8 cellular contexts compared by ENCODE assay signal in the genomic region with DNA sequence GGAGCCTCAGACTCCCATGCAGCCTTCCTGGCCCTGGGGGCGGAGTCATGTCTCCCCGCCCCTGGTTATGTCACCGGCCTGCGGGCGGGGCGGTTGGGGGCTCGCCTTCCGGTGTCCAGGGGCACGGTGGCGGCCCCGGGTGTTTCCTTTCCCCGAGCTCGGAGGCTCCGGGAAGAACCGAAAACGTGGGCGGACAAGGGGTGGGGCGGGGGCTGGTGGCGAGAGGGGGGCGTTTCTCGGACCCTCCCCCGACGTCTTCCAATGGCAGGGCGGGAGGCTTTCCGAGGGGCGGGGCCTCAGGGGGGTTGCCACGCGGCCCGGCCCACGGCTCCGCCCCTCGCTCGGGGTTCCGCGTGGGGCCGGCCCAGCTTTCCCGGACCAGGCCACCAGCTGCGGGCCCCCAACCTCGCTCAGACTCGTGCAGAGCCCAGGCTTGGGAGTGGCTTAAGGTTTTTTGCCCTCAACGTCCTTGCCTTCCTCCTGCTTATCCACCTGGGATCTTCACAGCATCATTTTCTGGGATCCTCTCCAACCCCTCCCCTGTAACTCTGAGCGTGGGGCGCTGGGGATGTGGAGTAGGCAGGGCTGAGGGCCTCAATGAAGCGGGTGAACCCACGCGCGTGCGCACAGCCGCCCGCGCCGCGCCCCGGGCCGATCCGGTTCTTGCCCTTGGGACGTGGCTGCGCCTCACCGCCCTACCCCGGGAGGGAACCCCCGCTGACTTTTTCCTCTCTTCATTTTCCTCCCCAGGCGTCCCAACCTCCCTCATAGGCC. TPM values are rescaled to one million over a fixed set of nuclear protein-coding genes. Genes with fewer than 3 reads are reported as not detected.
A peak's percentile ranks its signal among the peaks of the same experiment; 100 is the strongest.
DNase-seq lines count a peak whose midpoint lies in the region; ATAC-seq and TF ChIP-seq lines count a peak whose summit lies in the region.

No MANE protein-coding gene starts in this region.

- H4K8ac ChIP-seq in trophoblast cell (ENCODE audit: low read depth, low read length) = peak overlapping the region; percentile 72

- no peak overlapping the region for H4K91ac ChIP-seq in trophoblast cell (ENCODE audit: low read depth, low read length)

- H3K4ac ChIP-seq in trophoblast cell (ENCODE audit: low read depth, low read length) = no peak overlapping the region

- no CpG with 5 or more reads among the region's 62 CpGs for WGBS in trophoblast cell (ENCODE audit: extremely low coverage, insufficient coverage, insufficient read length)

- peaks cover 71% of the 10 kb centered on the region for H3K27me3 ChIP-seq in CD4-positive, alpha-beta T cell (ENCODE audit: control insufficient read depth, insufficient read depth, low read length)
- peaks cover 51% of the 10 kb centered on the region for H3K27me3 ChIP-seq in cardiac muscle cell
- H3K27me3 ChIP-seq in trophoblast cell (ENCODE audit: insufficient read depth, low read length) = peaks cover 45% of the 10 kb centered on the region

- no peak overlapping the region for H3K27ac ChIP-seq in CD4-positive, alpha-beta T cell (ENCODE audit: low read depth, low read length)
- H3K27ac ChIP-seq in cardiac muscle cell = peak overlapping the region; percentile 4
- no peak overlapping the region for H3K27ac ChIP-seq in trophoblast cell (ENCODE audit: low read depth, low read length)

- no peaks in the 10 kb centered on the region for H3K36me3 Mint-ChIP-seq in CD4-positive, alpha-beta T cell (ENCODE audit: low read depth)
- H3K36me3 Mint-ChIP-seq in activated T-helper 17 cell treated with anti-CD3 and anti-CD28 coated beads, Interleukin-2, amount 50 U/mL, for 72 hours (ENCODE audit: low read depth) = peaks cover 41% of the 10 kb centered on the region

- peak overlapping the region; percentile 69 for H3K4me3 Mint-ChIP-seq in CD4-positive, alpha-beta T cell
- peak overlapping the region; percentile 85 for H3K4me3 Mint-ChIP-seq in activated T-helper 17 cell treated with anti-CD3 and anti-CD28 coated beads, Interleukin-2, amount 50 U/mL, for 72 hours

- no peak overlapping the region for H3K9ac ChIP-seq in trophoblast cell (ENCODE audit: low read length)

- H4K12ac ChIP-seq in trophoblast cell (ENCODE audit: low read depth, low read length) = peak overlapping the region; percentile 2

- no peak overlapping the region for H3K23ac ChIP-seq in trophoblast cell (ENCODE audit: low read length)

- H3K27me3 Mint-ChIP-seq in CD4-positive, alpha-beta T cell = peaks cover 80% of the 10 kb centered on the region
- H3K27me3 Mint-ChIP-seq in activated T-helper 17 cell treated with anti-CD3 and anti-CD28 coated beads, Interleukin-2, amount 50 U/mL, for 72 hours = peaks cover 56% of the 10 kb centered on the region

- no peak overlapping the region for H2AK5ac ChIP-seq in trophoblast cell (ENCODE audit: low read length)

- H2BK5ac ChIP-seq in trophoblast cell (ENCODE audit: low read depth, low read length, poor library complexity) = no peak overlapping the region

- H3K79me1 ChIP-seq in trophoblast cell (ENCODE audit: low read length) = no peaks in the 10 kb centered on the region

- CTCF ChIA-PET in CD4-positive, alpha-beta T cell (lab: Charles Lee) = no interaction called here

- no peak for TF ChIP-seq CTCF in CD4-positive, alpha-beta T cell (IDR thresholded peaks at IDR 0.05)
- no peak for TF ChIP-seq CTCF in cardiac muscle cell (IDR thresholded peaks at IDR 0.05; ENCODE audit: low read depth, low read length)

- H3K9me3 ChIP-seq in CD4-positive, alpha-beta T cell (ENCODE audit: control insufficient read depth, low read length) = peaks cover 3% of the 10 kb centered on the region
- H3K9me3 ChIP-seq in cardiac muscle cell (ENCODE audit: low read depth) (no peaks in the 10 kb centered on the region), trophoblast cell (ENCODE audit: insufficient read depth, low read depth, low read length) (no peaks in the 10 kb centered on the region)

- H3K18ac ChIP-seq in trophoblast cell (ENCODE audit: low read length) = no peak overlapping the region

- ATAC-seq in CD4-positive, alpha-beta T cell (ENCODE audit: poor library complexity) = peak; percentile 54
- ATAC-seq in GM19043 (IDR thresholded peaks at IDR 0.05; ENCODE audit: low read depth, unreplicated experiment) (peak; percentile 66), HG03280 (IDR thresholded peaks at IDR 0.05; ENCODE audit: unreplicated experiment) (peak; percentile 66)
- peak; percentile 70 for ATAC-seq in activated T-helper 17 cell treated with anti-CD3 and anti-CD28 coated beads, Interleukin-2, amount 50 U/mL, for 72 hours (replicated peaks)

- peak in 1 of 10 experiments; percentile 32 for DNase-seq in CD4-positive, alpha-beta T cell
- DNase-seq in NCI-H774 (lab: John Stamatoyannopoulos, UW) (peak; percentile 88), cardiac muscle cell (ENCODE audit: low read depth in 1 of 2, low spot score in 1 of 2) (peak; percentile 48 to 90), trophoblast cell (peak; percentile 64 to 73), AML-193 (lab: John Stamatoyannopoulos, UW) (no peak)

- POLR2A ChIA-PET in CD4-positive, alpha-beta T cell (lab: Charles Lee) = interaction anchor here (1.6 to 3.0 kb wide), 2 partner anchors 11 to 13 kb away, joined by 4 to 16 read pairs; no protein-coding TSS in a partner anchor

- peaks cover 4% of the 10 kb centered on the region for H3K9me3 Mint-ChIP-seq in CD4-positive, alpha-beta T cell
- H3K9me3 Mint-ChIP-seq in activated T-helper 17 cell treated with anti-CD3 and anti-CD28 coated beads, Interleukin-2, amount 50 U/mL, for 72 hours = no peaks in the 10 kb centered on the region

- intact Hi-C loops in CD4-positive, alpha-beta T cell (cut with DNase I, micrococcal nuclease) = loop anchor here (2.0 to 10.0 kb wide), 5 partner anchors 14 to 1234 kb away; partner anchors contain the start of genes CDYL (in 1 of the 2), FARS2 (in 1 of the 2), LYRM4 (in 1 of the 2) and RPP40 (in 1 of the 2)

- H3K4me2 ChIP-seq in trophoblast cell (ENCODE audit: low read length) = peak overlapping the region; percentile 93

- no peak overlapping the region for H3K14ac ChIP-seq in trophoblast cell (ENCODE audit: low read length)

- peak overlapping the region; percentile 60 for H2AFZ ChIP-seq in trophoblast cell (ENCODE audit: insufficient read depth, low read length, poor library complexity)

- no peak overlapping the region for H3K27ac Mint-ChIP-seq in CD4-positive, alpha-beta T cell
- H3K27ac Mint-ChIP-seq in activated T-helper 17 cell treated with anti-CD3 and anti-CD28 coated beads, Interleukin-2, amount 50 U/mL, for 72 hours = peak overlapping the region; percentile 92

- H2BK120ac ChIP-seq in trophoblast cell (ENCODE audit: insufficient read depth, low read length, poor library complexity) = no peak overlapping the region

- H3K79me2 ChIP-seq in trophoblast cell (ENCODE audit: control insufficient read depth, insufficient read depth, low read length, poor library complexity) = no peaks in the 10 kb centered on the region

- peaks cover 45% of the 10 kb centered on the region for H3K4me1 Mint-ChIP-seq in CD4-positive, alpha-beta T cell (ENCODE audit: low read depth)
- peaks cover 28% of the 10 kb centered on the region for H3K4me1 Mint-ChIP-seq in activated T-helper 17 cell treated with anti-CD3 and anti-CD28 coated beads, Interleukin-2, amount 50 U/mL, for 72 hours

- no peak overlapping the region for H2BK12ac ChIP-seq in trophoblast cell (ENCODE audit: low read length)

- H3K36me3 ChIP-seq in cardiac muscle cell (no peaks in the 10 kb centered on the region), trophoblast cell (ENCODE audit: control insufficient read depth in 1 of 2, insufficient read depth in 2 of 2, low read length in 2 of 2) (no peaks in the 10 kb centered on the region)

- H3K4me1 ChIP-seq in cardiac muscle cell (ENCODE audit: low read depth) (peaks cover 17% of the 10 kb centered on the region), trophoblast cell (ENCODE audit: control insufficient read depth in 1 of 2, insufficient read depth in 2 of 2, low read length in 2 of 2) (peaks cover 12 to 15% of the 10 kb centered on the region in 2 experiments)

- peak overlapping the region; percentile 52 for H3K4me3 ChIP-seq in cardiac muscle cell
- H3K4me3 ChIP-seq in trophoblast cell (ENCODE audit: low read depth, low read length) = peak overlapping the region; percentile 64

RNA-seq across cellular contexts. Expression of gene NRN1, which starts 2.1 kb away (rescaled TPM):
- not detected for total RNA-seq in CD4-positive, alpha-beta T cell
- 10 to 100 TPM in 1 of 2 donors, 1 to 10 TPM in 1; 1.1 to 14.7 TPM for total RNA-seq in activated T-helper 17 cell treated with anti-CD3 and anti-CD28 coated beads, Interleukin-2, amount 50 U/mL, for 72 hours
- total RNA-seq in cardiac muscle cell = 0.78 and 0.92 TPM in 2 replicates
- polyA plus RNA-seq in cardiac muscle cell = 0.26 and 0.69 TPM in 2 replicates
- polyA plus RNA-seq in trophoblast cell (2013) = 0.04 and 0.05 TPM in 2 replicates

Comparison
In these comparisons a context has a peak if more than half of its experiments do, and no peak if none do; other contexts are left out.
1. DNase-seq: peak in NCI-H774 (single experiment), cardiac muscle cell (2 of 2) and trophoblast cell (2 of 2); none in AML-193 (0 of 2).
2. Peak in every context shown above with its lines, with median percentiles within 50 percentile points of each other: ATAC-seq.